11 cellular contexts compared by ENCODE assay signal in the genomic region with DNA sequence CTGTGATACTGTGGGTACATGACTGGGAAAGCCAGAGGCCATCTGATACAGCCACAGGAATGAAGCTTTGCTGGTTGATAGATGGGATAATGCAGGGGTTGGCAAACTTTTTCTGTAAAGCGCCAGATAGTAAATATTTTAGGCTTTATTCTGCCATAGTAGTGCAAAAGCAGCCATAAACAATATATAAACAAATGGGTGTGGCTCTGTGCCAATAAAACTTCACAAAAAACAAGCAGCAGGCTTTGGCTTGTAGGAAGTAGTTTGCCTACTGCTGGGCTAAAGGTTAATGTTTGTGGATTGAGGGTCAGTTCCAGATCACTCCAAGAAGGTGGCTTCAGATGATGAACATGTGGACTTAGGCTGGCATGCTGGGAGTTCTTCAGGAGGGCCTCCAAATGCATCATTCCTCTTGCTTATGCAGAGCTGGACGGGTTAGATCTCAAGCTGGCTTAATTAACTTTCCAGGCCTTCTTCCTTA.
DNase-seq lines count a peak whose midpoint lies in the region; ATAC-seq and TF ChIP-seq lines count a peak whose summit lies in the region.
"Had no signal": no experiment of that assay in that cellular context is flagged by ENCODE, and none has a peak within 500 bp of the region (broad histone marks: within the 10 kb centered on the region; RNA-seq: fewer than 3 reads in every experiment).

No MANE protein-coding gene starts in this region.

- H3K27me3 ChIP-seq in PC-3 (ENCODE audit: low read length): no peaks in the 10 kb centered on the region

- H3K9me2 ChIP-seq in PC-3 (replicated peaks; ENCODE audit: low read length): no peaks in the 10 kb centered on the region

- H3K36me3 Mint-ChIP-seq in activated CD4-positive, alpha-beta T cell treated with anti-CD3 and anti-CD28 coated beads, Interleukin-2, amount 10 ng/mL, durations not matched to agents 24 days and 14 days (ENCODE audit: low read depth): peaks cover 35% of the 10 kb centered on the region

- TF ChIP-seq CTCF in PC-3 (conservative IDR thresholded peaks at IDR 0.05; ENCODE audit: low read depth, low read length): no peak

- peaks cover 15% of the 10 kb centered on the region for H3K9me3 Mint-ChIP-seq in activated CD4-positive, alpha-beta T cell treated with anti-CD3 and anti-CD28 coated beads, Interleukin-2, amount 10 ng/mL, durations not matched to agents 24 days and 14 days

- H3K79me2 ChIP-seq in PC-3 (ENCODE audit: low read length): no peaks in the 10 kb centered on the region

- H3F3A ChIP-seq in PC-3 (ENCODE audit: low read length, unreplicated experiment): no peaks in the 10 kb centered on the region

- peak overlapping the region; percentile 87 for H3K27ac Mint-ChIP-seq in activated CD4-positive, alpha-beta T cell treated with anti-CD3 and anti-CD28 coated beads, Interleukin-2, amount 10 ng/mL, durations not matched to agents 24 days and 14 days
- H3K27ac Mint-ChIP-seq: endodermal cell had no signal

- H3K9me3 ChIP-seq in PC-3 (ENCODE audit: low read length): no peaks in the 10 kb centered on the region

- peaks cover 86% of the 10 kb centered on the region for H3K4me1 Mint-ChIP-seq in activated CD4-positive, alpha-beta T cell treated with anti-CD3 and anti-CD28 coated beads, Interleukin-2, amount 10 ng/mL, durations not matched to agents 24 days and 14 days

- intact Hi-C loops in activated CD4-positive, alpha-beta T cell treated with anti-CD3 and anti-CD28 coated beads, Interleukin-2, amount 10 ng/mL, durations not matched to agents 24 days and 14 days (cut with micrococcal nuclease): loop anchor here (5.0 kb wide), 3 partner anchors 291 to 749 kb away; no protein-coding TSS in a partner anchor
- intact Hi-C loops in PC-3 (cut with micrococcal nuclease): no loop called here

- BruUV-seq in PC-3 (replicated peaks; lab: Mats Ljungman, UMichigan): no TSS peak

- POLR2A ChIA-PET in PC-3 (lab: Charles Lee; ENCODE audit: unreplicated experiment): no interaction called here

- ATAC-seq in PC-3: no peak
- no peak for ATAC-seq in esophagus mucosa
- no peak for ATAC-seq in GM18870 (IDR thresholded peaks at IDR 0.05; ENCODE audit: unreplicated experiment)
- ATAC-seq: A549 had no signal

- peaks cover 15% of the 10 kb centered on the region for H3K4me1 ChIP-seq in PC-3 (ENCODE audit: insufficient read depth, low read length)
- H3K4me1 ChIP-seq: A549 had no signal

- peaks cover 2% of the 10 kb centered on the region for H3K27me3 Mint-ChIP-seq in activated CD4-positive, alpha-beta T cell treated with anti-CD3 and anti-CD28 coated beads, Interleukin-2, amount 10 ng/mL, durations not matched to agents 24 days and 14 days

- no peak overlapping the region for H2AFZ ChIP-seq in PC-3 (ENCODE audit: low read length)

- no peak overlapping the region for H3K4me3 ChIP-seq in PC-3 (ENCODE audit: low read length)
- H3K4me3 ChIP-seq: A549 had no signal

- H3K9ac ChIP-seq in PC-3 (ENCODE audit: low read length): no peak overlapping the region

- CTCF ChIA-PET in PC-3 (lab: Charles Lee): no interaction called here

- H4K20me1 ChIP-seq in PC-3 (ENCODE audit: low read length): no peaks in the 10 kb centered on the region

- H3K4me2 ChIP-seq in PC-3 (ENCODE audit: low read length): no peak overlapping the region
- H3K4me2 ChIP-seq: A549 had no signal

- H3K4me3 Mint-ChIP-seq in activated CD4-positive, alpha-beta T cell treated with anti-CD3 and anti-CD28 coated beads, Interleukin-2, amount 10 ng/mL, durations not matched to agents 24 days and 14 days: peak overlapping the region; percentile 63
- H3K4me3 Mint-ChIP-seq: endodermal cell had no signal

- H3K36me3 ChIP-seq in PC-3 (ENCODE audit: low read depth, low read length): no peaks in the 10 kb centered on the region

- no peak overlapping the region for H3K27ac ChIP-seq in PC-3 (ENCODE audit: low read length)
- H3K27ac ChIP-seq: A549 had no signal

- no peak for DNase-seq in activated CD4-positive, alpha-beta T cell treated with anti-CD3 and anti-CD28 coated beads, Interleukin-2, amount 10 ng/mL, durations not matched to agents 24 days and 14 days
- no peak for DNase-seq in activated CD4-positive, alpha-beta T cell treated with anti-CD3 and anti-CD28 coated beads, Interleukin-2, amount 50 U/mL, for 48 hours
- DNase-seq in PC-3 (peak; percentile 24), epidermal melanocyte (ENCODE audit: insufficient read length, low spot score) (peak; percentile 11), T1000 (lab: John Stamatoyannopoulos, UW) (no peak)
- DNase-seq in stimulated activated CD8-positive, alpha-beta memory T cell treated with anti-CD3 and anti-CD28 coated beads, Interleukin-4, amount 100 ng/mL, for 48 hours: peak; percentile 24
- DNase-seq: endodermal cell, retina had no signal

Comparison
In these comparisons a context has a peak if more than half of its experiments do, and no peak if none do; other contexts are left out.
1. DNase-seq: peak in PC-3 (single experiment), epidermal melanocyte (single experiment) and stimulated activated CD8-positive, alpha-beta memory T cell treated with anti-CD3 and anti-CD28 coated beads, Interleukin-4, amount 100 ng/mL, for 48 hours (single experiment); none in activated CD4-positive, alpha-beta T cell treated with anti-CD3 and anti-CD28 coated beads, Interleukin-2, amount 10 ng/mL, durations not matched to agents 24 days and 14 days (single experiment), activated CD4-positive, alpha-beta T cell treated with anti-CD3 and anti-CD28 coated beads, Interleukin-2, amount 50 U/mL, for 48 hours (0 of 2) and T1000 (single experiment).